In the genomic region with DNA sequence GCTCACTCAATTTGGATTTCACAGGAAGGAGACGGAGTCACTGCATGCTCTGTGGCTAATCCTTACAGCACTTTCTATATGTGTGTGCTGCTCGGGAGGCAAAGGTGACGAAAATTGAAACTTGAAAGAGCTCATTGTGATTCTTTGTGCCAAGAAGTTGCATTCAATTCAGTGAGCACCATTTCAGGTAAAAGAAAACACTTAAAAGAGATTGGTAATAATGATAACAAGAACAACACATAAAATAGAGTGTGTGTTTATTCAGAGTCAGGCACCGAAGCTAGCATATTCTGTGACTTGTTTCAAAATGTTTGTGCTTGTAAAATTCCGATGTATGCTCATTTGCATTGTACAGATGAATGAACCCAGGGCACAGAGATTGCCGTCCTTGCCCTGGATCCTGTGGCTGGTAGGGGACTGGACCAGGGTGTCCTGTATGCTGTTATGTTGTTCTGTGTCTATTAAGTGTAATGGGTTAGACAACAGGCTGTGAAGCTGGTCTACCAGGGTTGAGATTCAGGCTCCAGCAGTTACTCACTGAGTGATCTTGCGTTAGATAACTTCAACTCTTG, we compare ENCODE assay signal across 11 cellular contexts.
DNase-seq lines count a peak whose midpoint lies in the region; ATAC-seq lines count a peak whose summit lies in the region.
"Had no signal": no experiment of that assay in that cellular context is flagged by ENCODE, and none has a peak within 500 bp of the region (broad histone marks: within the 10 kb centered on the region; RNA-seq: fewer than 3 reads in every experiment).

No MANE protein-coding gene starts in this region.

- no peak overlapping the region for H3K14ac ChIP-seq in mesenchymal stem cell (ENCODE audit: low read length in 2 of 2)

- H2BK5ac ChIP-seq in mesenchymal stem cell (ENCODE audit: low read depth, low read length, poor library complexity, severe bottlenecking): no peak overlapping the region

- H4K91ac ChIP-seq in mesenchymal stem cell (ENCODE audit: low read length): no peak overlapping the region

- no peak overlapping the region for H3K23ac ChIP-seq in mesenchymal stem cell (ENCODE audit: low read length in 2 of 2)

- no peak overlapping the region for H4K8ac ChIP-seq in mesenchymal stem cell (ENCODE audit: low read length)

- no peak overlapping the region for H2AFZ ChIP-seq in mesenchymal stem cell (ENCODE audit: low read depth, low read length)

- no peak overlapping the region for H2AK5ac ChIP-seq in mesenchymal stem cell (ENCODE audit: low read length, severe bottlenecking)

- 75% methylated on average over 7 of the region's 7 CpGs for WGBS in mesenchymal stem cell

- H3K9ac ChIP-seq in mesenchymal stem cell (ENCODE audit: low read length): no peak overlapping the region

- no peak overlapping the region for H3K4me2 ChIP-seq in mesenchymal stem cell (ENCODE audit: low read length, poor library complexity, severe bottlenecking)
- H3K4me2 ChIP-seq: smooth muscle cell had no signal

- no peaks in the 10 kb centered on the region for H3K9me3 ChIP-seq in HAP-1
- H3K9me3 ChIP-seq in mesenchymal stem cell (ENCODE audit: control insufficient read depth, low read length): peaks cover 5% of the 10 kb centered on the region

- H2BK120ac ChIP-seq in mesenchymal stem cell (ENCODE audit: low read depth, low read length): no peak overlapping the region

- H2BK12ac ChIP-seq in mesenchymal stem cell (ENCODE audit: low read length in 2 of 2): no peak overlapping the region

- no peak overlapping the region for H3K4ac ChIP-seq in mesenchymal stem cell (ENCODE audit: low read depth in 1 of 2, low read length in 2 of 2)

- H3K36me3 ChIP-seq in HAP-1 (replicated peaks): no peaks in the 10 kb centered on the region
- H3K36me3 ChIP-seq in mesenchymal stem cell (ENCODE audit: control insufficient read depth in 1 of 2, insufficient read depth in 2 of 2, low read depth in 1 of 2, low read length in 2 of 2): no peaks in the 10 kb centered on the region

- ATAC-seq in GM21390 (IDR thresholded peaks at IDR 0.05; ENCODE audit: unreplicated experiment): peak; percentile 82
- ATAC-seq in HG03196 (IDR thresholded peaks at IDR 0.05; ENCODE audit: unreplicated experiment): peak; percentile 77

- H3K79me1 ChIP-seq in mesenchymal stem cell (replicated peaks; ENCODE audit: low read length, poor library complexity, severe bottlenecking): no peaks in the 10 kb centered on the region

- DNase-seq in activated CD4-positive, alpha-beta T cell treated with anti-CD3 and anti-CD28 coated beads for 48 hours: peak; percentile 59
- no peak for DNase-seq in activated CD4-positive, alpha-beta T cell treated with anti-CD3 and anti-CD28 coated beads for 4 hours
- peak; percentile 62 for DNase-seq in islet precursor cell
- no peak for DNase-seq in HAP-1 (ENCODE audit: low spot score in 2 of 2)
- DNase-seq in mesenchymal stem cell: no peak
- no peak for DNase-seq in activated CD8-positive, alpha-beta memory T cell treated with anti-CD3 and anti-CD28 coated beads, Interleukin-2, amount 50 U/mL, for 4 hours
- DNase-seq: effector CD8-positive, alpha-beta T cell; NCI-H524 treated with DMSO at 0.1 percent for 48 hours had no signal

- no peak overlapping the region for H3K27ac ChIP-seq in mesenchymal stem cell (ENCODE audit: low read length, poor library complexity, severe bottlenecking)

- H3K18ac ChIP-seq in mesenchymal stem cell (ENCODE audit: low read depth in 1 of 2, low read length in 2 of 2): no peak overlapping the region

- H3K4me3 ChIP-seq in HAP-1 (no peak overlapping the region), mesenchymal stem cell (ENCODE audit: insufficient read depth in 1 of 2, low read depth in 1 of 2, low read length in 2 of 2) (no peak overlapping the region)
- H3K4me3 ChIP-seq: smooth muscle cell had no signal

- H3K27me3 ChIP-seq in HAP-1 (ENCODE audit: low read depth) (no peaks in the 10 kb centered on the region), mesenchymal stem cell (ENCODE audit: control insufficient read depth in 1 of 2, insufficient read depth in 1 of 2, low read length in 2 of 2) (peaks cover 0 to 34% of the 10 kb centered on the region in 2 experiments)

- H3K4me1 ChIP-seq in HAP-1: no peaks in the 10 kb centered on the region
- H3K4me1 ChIP-seq in mesenchymal stem cell (ENCODE audit: control insufficient read depth, insufficient read depth, low read depth, low read length): peaks cover 6% of the 10 kb centered on the region

- in situ Hi-C loops in HAP-1 (cut with MboI; ENCODE audit: low sequenced_read_pairs): no loop called here

- no peak overlapping the region for H2BK15ac ChIP-seq in mesenchymal stem cell (ENCODE audit: low read depth, poor library complexity, severe bottlenecking)

Comparison
In these comparisons a context has a peak if more than half of its experiments do, and no peak if none do; other contexts are left out.
1. DNase-seq: peak in activated CD4-positive, alpha-beta T cell treated with anti-CD3 and anti-CD28 coated beads for 48 hours (single experiment) and islet precursor cell (single experiment); none in activated CD4-positive, alpha-beta T cell treated with anti-CD3 and anti-CD28 coated beads for 4 hours (0 of 2), HAP-1 (0 of 2), mesenchymal stem cell (single experiment) and activated CD8-positive, alpha-beta memory T cell treated with anti-CD3 and anti-CD28 coated beads, Interleukin-2, amount 50 U/mL, for 4 hours (single experiment).